ENCODE assay signal across 1 cellular context in the genomic region with DNA sequence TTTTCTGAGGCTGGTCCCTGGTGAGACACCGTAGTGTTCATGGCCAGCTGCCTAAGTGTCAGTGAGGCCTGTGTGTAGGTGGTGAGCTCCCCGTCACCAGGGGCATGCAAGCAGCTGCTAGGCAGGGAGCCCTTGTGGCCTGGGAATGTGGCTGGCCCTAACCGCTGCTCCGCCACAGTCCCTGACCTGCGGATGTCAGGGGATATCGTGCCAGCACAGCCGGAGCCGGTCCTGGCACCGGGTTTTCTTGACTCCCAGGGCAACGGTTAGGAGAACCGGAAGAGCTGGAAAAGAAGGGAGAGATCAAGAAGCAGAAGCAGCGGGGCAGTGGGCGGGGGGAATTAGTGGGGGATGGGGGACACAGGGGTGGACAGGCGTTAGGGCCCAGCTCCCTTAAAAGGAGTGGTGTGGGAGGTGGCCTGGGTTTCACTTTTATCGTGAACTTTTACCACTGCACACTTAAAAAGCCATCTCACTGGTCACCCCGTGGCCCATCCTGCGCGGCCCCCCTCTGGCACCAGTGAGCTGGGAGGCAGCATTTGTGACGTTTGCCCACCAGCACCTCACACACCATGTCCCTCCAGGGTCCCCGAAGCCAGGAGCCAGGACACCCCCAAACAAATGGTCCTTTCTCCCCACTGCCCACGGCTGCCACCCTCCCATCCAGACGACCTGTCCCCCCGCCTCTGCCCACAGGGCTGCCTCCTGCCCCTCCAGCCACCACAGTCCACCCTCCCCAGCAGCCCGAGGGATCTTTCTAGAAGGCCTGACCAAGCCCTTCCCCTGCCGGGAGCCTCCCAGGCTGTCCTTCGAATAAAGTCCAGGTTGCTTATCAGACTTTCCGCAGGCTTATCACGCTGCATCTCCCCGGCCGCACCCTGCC.
TF ChIP-seq lines count a peak whose summit lies in the region.

No MANE protein-coding gene starts in this region.

TF ChIP-seq in HepG2, 621 proteins besides CTCF, POLR2A, EP300 and RAD21 (continued from another document and continues in another):
- no peak for TF ChIP-seq AFF4 (CRISPR knock-in tag; IDR thresholded peaks at IDR 0.05)
- TF ChIP-seq NCOA5 (CRISPR knock-in tag; IDR thresholded peaks at IDR 0.05): no peak
- TF ChIP-seq, protein P1, sequence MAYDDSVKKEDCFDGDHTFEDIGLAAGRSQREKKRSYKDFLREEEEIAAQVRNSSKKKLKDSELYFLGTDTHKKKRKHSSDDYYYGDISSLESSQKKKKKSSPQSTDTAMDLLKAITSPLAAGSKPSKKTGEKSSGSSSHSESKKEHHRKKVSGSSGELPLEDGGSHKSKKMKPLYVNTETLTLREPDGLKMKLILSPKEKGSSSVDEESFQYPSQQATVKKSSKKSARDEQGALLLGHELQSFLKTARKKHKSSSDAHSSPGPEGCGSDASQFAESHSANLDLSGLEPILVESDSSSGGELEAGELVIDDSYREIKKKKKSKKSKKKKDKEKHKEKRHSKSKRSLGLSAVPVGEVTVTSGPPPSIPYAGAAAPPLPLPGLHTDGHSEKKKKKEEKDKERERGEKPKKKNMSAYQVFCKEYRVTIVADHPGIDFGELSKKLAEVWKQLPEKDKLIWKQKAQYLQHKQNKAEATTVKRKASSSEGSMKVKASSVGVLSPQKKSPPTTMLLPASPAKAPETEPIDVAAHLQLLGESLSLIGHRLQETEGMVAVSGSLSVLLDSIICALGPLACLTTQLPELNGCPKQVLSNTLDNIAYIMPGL (CRISPR knock-in tag; IDR thresholded peaks at IDR 0.05; ENCODE audit: borderline replicate concordance in 1 of 2, low read depth in 1 of 2): peak in 1 of 2 experiments; percentile 46; a peak in 2 of 4 replicates
- TF ChIP-seq ZNF564 (CRISPR knock-in tag; IDR thresholded peaks at IDR 0.05): 0 out of 2 replicates have a peak, but pooled peaks have one; percentile 25
- no peak for TF ChIP-seq TP53 (CRISPR knock-in tag; conservative IDR thresholded peaks at IDR 0.05)
- TF ChIP-seq ZNF563 (CRISPR knock-in tag; IDR thresholded peaks at IDR 0.05): no peak
- no peak for TF ChIP-seq THYN1 (CRISPR knock-in tag; IDR thresholded peaks at IDR 0.05; ENCODE audit: borderline replicate concordance, low read depth)
- TF ChIP-seq ZNF546 (CRISPR knock-in tag; conservative IDR thresholded peaks at IDR 0.05): no peak; the same call in 1 of the 2 replicates
- TF ChIP-seq ZNF878 (CRISPR knock-in tag; IDR thresholded peaks at IDR 0.05): no peak
- no peak for TF ChIP-seq CREB1 (IDR thresholded peaks at IDR 0.05)
- no peak for TF ChIP-seq CREB1 (CRISPR knock-in tag; IDR thresholded peaks at IDR 0.05)
- TF ChIP-seq, protein P2, sequence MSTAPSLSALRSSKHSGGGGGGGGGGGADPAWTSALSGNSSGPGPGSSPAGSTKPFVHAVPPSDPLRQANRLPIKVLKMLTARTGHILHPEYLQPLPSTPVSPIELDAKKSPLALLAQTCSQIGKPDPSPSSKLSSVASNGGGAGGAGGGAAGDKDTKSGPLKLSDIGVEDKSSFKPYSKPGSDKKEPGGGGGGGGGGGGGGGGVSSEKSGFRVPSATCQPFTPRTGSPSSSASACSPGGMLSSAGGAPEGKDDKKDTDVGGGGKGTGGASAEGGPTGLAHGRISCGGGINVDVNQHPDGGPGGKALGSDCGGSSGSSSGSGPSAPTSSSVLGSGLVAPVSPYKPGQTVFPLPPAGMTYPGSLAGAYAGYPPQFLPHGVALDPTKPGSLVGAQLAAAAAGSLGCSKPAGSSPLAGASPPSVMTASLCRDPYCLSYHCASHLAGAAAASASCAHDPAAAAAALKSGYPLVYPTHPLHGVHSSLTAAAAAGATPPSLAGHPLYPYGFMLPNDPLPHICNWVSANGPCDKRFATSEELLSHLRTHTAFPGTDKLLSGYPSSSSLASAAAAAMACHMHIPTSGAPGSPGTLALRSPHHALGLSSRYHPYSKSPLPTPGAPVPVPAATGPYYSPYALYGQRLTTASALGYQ (CRISPR knock-in tag; IDR thresholded peaks at IDR 0.05): no peak
- no peak for TF ChIP-seq ZNF777 (CRISPR knock-in tag; IDR thresholded peaks at IDR 0.05)
- TF ChIP-seq HIVEP1 (CRISPR knock-in tag; IDR thresholded peaks at IDR 0.05): 0 out of 2 replicates have a peak, but pooled peaks have one; percentile 23
- no peak for TF ChIP-seq SALL2 (CRISPR knock-in tag; IDR thresholded peaks at IDR 0.05)
- TF ChIP-seq ZNF24 (IDR thresholded peaks at IDR 0.05): 0 out of 2 replicates have a peak, but pooled peaks have one; percentile 74
- TF ChIP-seq ZKSCAN5 (CRISPR knock-in tag; IDR thresholded peaks at IDR 0.05): no peak
- no peak for TF ChIP-seq KLF15 (CRISPR knock-in tag; IDR thresholded peaks at IDR 0.05; ENCODE audit: borderline replicate concordance)
- peak; percentile 49 for TF ChIP-seq TEAD3 (CRISPR knock-in tag; optimal IDR thresholded peaks at IDR 0.05; ENCODE audit: borderline replicate concordance)
- TF ChIP-seq, protein P3, sequence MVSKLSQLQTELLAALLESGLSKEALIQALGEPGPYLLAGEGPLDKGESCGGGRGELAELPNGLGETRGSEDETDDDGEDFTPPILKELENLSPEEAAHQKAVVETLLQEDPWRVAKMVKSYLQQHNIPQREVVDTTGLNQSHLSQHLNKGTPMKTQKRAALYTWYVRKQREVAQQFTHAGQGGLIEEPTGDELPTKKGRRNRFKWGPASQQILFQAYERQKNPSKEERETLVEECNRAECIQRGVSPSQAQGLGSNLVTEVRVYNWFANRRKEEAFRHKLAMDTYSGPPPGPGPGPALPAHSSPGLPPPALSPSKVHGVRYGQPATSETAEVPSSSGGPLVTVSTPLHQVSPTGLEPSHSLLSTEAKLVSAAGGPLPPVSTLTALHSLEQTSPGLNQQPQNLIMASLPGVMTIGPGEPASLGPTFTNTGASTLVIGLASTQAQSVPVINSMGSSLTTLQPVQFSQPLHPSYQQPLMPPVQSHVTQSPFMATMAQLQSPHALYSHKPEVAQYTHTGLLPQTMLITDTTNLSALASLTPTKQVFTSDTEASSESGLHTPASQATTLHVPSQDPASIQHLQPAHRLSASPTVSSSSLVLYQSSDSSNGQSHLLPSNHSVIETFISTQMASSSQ (IDR thresholded peaks at IDR 0.05; ENCODE audit: low read depth): no peak
- TF ChIP-seq, protein P3 (CRISPR knock-in tag; IDR thresholded peaks at IDR 0.05; ENCODE audit: borderline replicate concordance): no peak; the same call in 1 of the 2 replicates
- no peak for TF ChIP-seq ZNF451 (CRISPR knock-in tag; IDR thresholded peaks at IDR 0.05)
- TF ChIP-seq ZNF143 (CRISPR knock-in tag; IDR thresholded peaks at IDR 0.05): no peak
- no peak for TF ChIP-seq KMT2B (CRISPR knock-in tag; IDR thresholded peaks at IDR 0.05)
- no peak for TF ChIP-seq HOXD1 (CRISPR knock-in tag; IDR thresholded peaks at IDR 0.05)
- 0 out of 2 replicates have a peak, but pooled peaks have one; percentile 19 for TF ChIP-seq ELF3 (CRISPR knock-in tag; IDR thresholded peaks at IDR 0.05)
- TF ChIP-seq ZNF407 (CRISPR knock-in tag; IDR thresholded peaks at IDR 0.05; ENCODE audit: not compliant biosample characterization): no peak
- peak; percentile 85 for TF ChIP-seq HDAC1 (CRISPR knock-in tag; IDR thresholded peaks at IDR 0.05)
- TF ChIP-seq, protein P4, sequence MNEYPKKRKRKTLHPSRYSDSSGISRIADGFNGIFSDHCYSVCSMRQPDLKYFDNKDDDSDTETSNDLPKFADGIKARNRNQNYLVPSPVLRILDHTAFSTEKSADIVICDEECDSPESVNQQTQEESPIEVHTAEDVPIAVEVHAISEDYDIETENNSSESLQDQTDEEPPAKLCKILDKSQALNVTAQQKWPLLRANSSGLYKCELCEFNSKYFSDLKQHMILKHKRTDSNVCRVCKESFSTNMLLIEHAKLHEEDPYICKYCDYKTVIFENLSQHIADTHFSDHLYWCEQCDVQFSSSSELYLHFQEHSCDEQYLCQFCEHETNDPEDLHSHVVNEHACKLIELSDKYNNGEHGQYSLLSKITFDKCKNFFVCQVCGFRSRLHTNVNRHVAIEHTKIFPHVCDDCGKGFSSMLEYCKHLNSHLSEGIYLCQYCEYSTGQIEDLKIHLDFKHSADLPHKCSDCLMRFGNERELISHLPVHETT (CRISPR knock-in tag; conservative IDR thresholded peaks at IDR 0.05): no peak
- TF ChIP-seq, protein P5, sequence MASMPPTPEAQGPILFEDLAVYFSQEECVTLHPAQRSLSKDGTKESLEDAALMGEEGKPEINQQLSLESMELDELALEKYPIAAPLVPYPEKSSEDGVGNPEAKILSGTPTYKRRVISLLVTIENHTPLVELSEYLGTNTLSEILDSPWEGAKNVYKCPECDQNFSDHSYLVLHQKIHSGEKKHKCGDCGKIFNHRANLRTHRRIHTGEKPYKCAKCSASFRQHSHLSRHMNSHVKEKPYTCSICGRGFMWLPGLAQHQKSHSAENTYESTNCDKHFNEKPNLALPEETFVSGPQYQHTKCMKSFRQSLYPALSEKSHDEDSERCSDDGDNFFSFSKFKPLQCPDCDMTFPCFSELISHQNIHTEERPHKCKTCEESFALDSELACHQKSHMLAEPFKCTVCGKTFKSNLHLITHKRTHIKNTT (CRISPR knock-in tag; IDR thresholded peaks at IDR 0.05): no peak
